ENCODE assay signal across 8 cellular contexts in genomic region chr10:11017575-11018425, GRCh38.
DNase-seq lines count a peak whose midpoint lies in the region; ATAC-seq and TF ChIP-seq lines count a peak whose summit lies in the region.

Gene CELF2, plus strand, starts transcription at chr10:11017872. Its CDS starts 218 bp downstream, at chr10:11018090.

- no peak for TF ChIP-seq CTCF in choroid plexus epithelial cell (conservative IDR thresholded peaks at IDR 0.05; ENCODE audit: low read depth, low read length)

- peak within 1 kb of the TSS; percentile 70 for H3K9ac ChIP-seq in BLaER1

- peaks cover 29% of the 10 kb centered on the region for H3K4me1 ChIP-seq in BLaER1

- H3K36me3 ChIP-seq in BLaER1, result no peaks in the 10 kb centered on the region

- peak; percentile 15 for DNase-seq in choroid plexus epithelial cell (ENCODE audit: low read depth)
- peak; percentile 88 for DNase-seq in left kidney (ENCODE audit: low read depth, low spot score)
- peak; percentile 31 for DNase-seq in stimulated activated CD4-positive, alpha-beta T cell treated with anti-CD3 and anti-CD28 coated beads, Interleukin-2, amount 100 ng/mL, for 4 hours (ENCODE audit: low read depth)
- no peak for DNase-seq in AML-193 (lab: John Stamatoyannopoulos, UW)

- 0 out of 2 replicates have a peak, but pooled peaks cover 14% of the 10 kb centered on the region for H4K20me1 ChIP-seq in BLaER1

- H3K27me3 ChIP-seq in BLaER1, result peaks cover 44% of the 10 kb centered on the region

- H3K4me2 ChIP-seq in BLaER1, result peak within 1 kb of the TSS; percentile 83

- H3K4me3 ChIP-seq in BLaER1 (peak within 1 kb of the TSS; percentile 75), choroid plexus epithelial cell (ENCODE audit: low read depth, low read length) (peak within 1 kb of the TSS; percentile 56)

- no peaks in the 10 kb centered on the region for H3K9me3 ChIP-seq in BLaER1

- ATAC-seq in GM19395 (IDR thresholded peaks at IDR 0.05; ENCODE audit: unreplicated experiment), result peak; percentile 81
- peak; percentile 59 for ATAC-seq in HG03565 (IDR thresholded peaks at IDR 0.05; ENCODE audit: unreplicated experiment)
- peak; percentile 73 to 80 for ATAC-seq in activated CD4-positive, CD25-positive, alpha-beta regulatory T cell treated with anti-CD3 and anti-CD28 coated beads, Interleukin-2, amount 50 U/mL, for 24 hours

- 0 out of 2 replicates have a peak within 1 kb of the TSS, but pooled peaks have one; percentile 21 for H3K27ac ChIP-seq in BLaER1

Comparison
In these comparisons a context has a peak if more than half of its experiments do, and no peak if none do; other contexts are left out.
1. DNase-seq: peak in choroid plexus epithelial cell (single experiment), left kidney (single experiment) and stimulated activated CD4-positive, alpha-beta T cell treated with anti-CD3 and anti-CD28 coated beads, Interleukin-2, amount 100 ng/mL, for 4 hours (single experiment); none in AML-193 (0 of 2).
2. Peak in every context shown above with its lines, with median percentiles within 50 percentile points of each other: ATAC-seq.